ENCODE assay signal across 8 cellular contexts in the genomic region with DNA sequence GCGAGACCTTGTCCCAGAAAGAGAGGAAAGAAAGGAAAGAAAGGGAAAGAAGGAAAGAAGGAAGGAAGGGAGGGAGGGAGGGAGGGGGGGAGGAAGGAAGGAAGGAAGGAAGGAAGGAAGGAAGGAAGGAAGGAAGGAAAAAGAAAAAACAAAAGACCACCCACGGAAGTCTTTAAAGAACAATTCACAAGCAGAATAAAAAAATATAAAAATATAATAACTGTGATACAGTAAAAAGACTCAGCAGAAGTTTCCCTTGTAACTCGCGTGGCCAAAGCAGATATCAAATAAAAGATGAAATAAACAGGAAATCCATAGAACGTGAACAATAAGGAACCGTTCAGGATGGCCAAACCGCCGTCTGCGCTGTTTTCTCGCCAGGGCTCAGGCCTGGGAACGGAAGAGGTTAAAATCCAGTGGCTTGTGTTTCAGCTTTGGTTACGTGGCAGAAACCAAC. TPM values are rescaled to one million over a fixed set of nuclear protein-coding genes. Genes with fewer than 3 reads are reported as not detected.
A peak's percentile ranks its signal among the peaks of the same experiment; 100 is the strongest.
DNase-seq lines count a peak whose midpoint lies in the region; ATAC-seq and TF ChIP-seq lines count a peak whose summit lies in the region.

No MANE protein-coding gene starts in this region.

- no peak for ATAC-seq in right lobe of liver
- no peak for ATAC-seq in upper lobe of right lung
- no peak for ATAC-seq in HG03097 (IDR thresholded peaks at IDR 0.05; ENCODE audit: low FRiP score, unreplicated experiment)
- no peak for ATAC-seq in GM18870 (IDR thresholded peaks at IDR 0.05; ENCODE audit: unreplicated experiment)

- H3K4me1 ChIP-seq in right lobe of liver (peaks cover 0 to 28% (median 10%) of the 10 kb centered on the region in 4 donors), upper lobe of right lung (peaks cover 12% of the 10 kb centered on the region)

- no peaks in the 10 kb centered on the region for H3K9me3 ChIP-seq in right lobe of liver
- no peaks in the 10 kb centered on the region for H3K9me3 ChIP-seq in upper lobe of right lung

- DNase-seq in DMS53 treated with DMSO at 0.1 percent for 48 hours (lab: John Stamatoyannopoulos, UW; ENCODE audit: unreplicated experiment) (peak; percentile 51), LNCaP clone FGC (ENCODE audit: low read depth) (no peak), brain microvascular endothelial cell (no peak), right lobe of liver (peak in 1 of 3 donors; percentile 65), upper lobe of right lung (no peak), AG20443 (ENCODE audit: low spot score) (no peak)

- peak overlapping the region; percentile 99 for H3K27ac ChIP-seq in brain microvascular endothelial cell
- H3K27ac ChIP-seq in right lobe of liver = peak overlapping the region; percentile 93 to 95 (median 93)
- H3K27ac ChIP-seq in upper lobe of right lung = peak overlapping the region; percentile 95

- H3K27me3 ChIP-seq in brain microvascular endothelial cell (replicated peaks) (no peaks in the 10 kb centered on the region), right lobe of liver (no peaks in the 10 kb centered on the region), upper lobe of right lung (no peaks in the 10 kb centered on the region)

- no peak for TF ChIP-seq POLR2A in right lobe of liver (IDR thresholded peaks at IDR 0.05)

- TF ChIP-seq CTCF in LNCaP clone FGC (IDR thresholded peaks at IDR 0.05; ENCODE audit: control insufficient read depth, extremely low read depth, insufficient read depth) (no peak), brain microvascular endothelial cell (IDR thresholded peaks at IDR 0.05; ENCODE audit: low read depth, low read length, missing control alignments) (no peak), right lobe of liver (IDR thresholded peaks at IDR 0.05) (no peak), upper lobe of right lung (IDR thresholded peaks at IDR 0.05) (no peak)

- in situ Hi-C loops in brain microvascular endothelial cell (cut with HindIII; ENCODE audit: low pct_ligation_motif_present, low sequenced_read_pairs) = no loop called here

- 5% methylated on average over 12 of the region's 12 CpGs for WGBS in right lobe of liver (ENCODE audit: insufficient coverage, low coverage, low lambda C conversion rate, missing lambda C conversion rate)

- H3K4me3 ChIP-seq in LNCaP clone FGC (ENCODE audit: low read depth, low read length) (peak overlapping the region; percentile 61), brain microvascular endothelial cell (ENCODE audit: low read depth, low read length) (peak overlapping the region; percentile 73), right lobe of liver (peak overlapping the region; percentile 75 to 81 (median 78)), upper lobe of right lung (peak overlapping the region; percentile 85)

- H3K36me3 ChIP-seq in brain microvascular endothelial cell (replicated peaks) = no peaks in the 10 kb centered on the region
- H3K36me3 ChIP-seq in right lobe of liver = no peaks in the 10 kb centered on the region
- H3K36me3 ChIP-seq in upper lobe of right lung = no peaks in the 10 kb centered on the region

- intact Hi-C loops in right lobe of liver (cut with DNase I) = no loop called here
- intact Hi-C loops in upper lobe of right lung (cut with DNase I) = no loop called here

RNA-seq across cellular contexts. Expression of gene SLC1A4, which starts 1.2 kb away (rescaled TPM):
- 10 to 100 TPM in 4 of 6 experiments, 1 to 10 TPM in 2; 7.2 to 21.7 (median 12.4) TPM for total RNA-seq in right lobe of liver
- total RNA-seq in upper lobe of right lung = 12.2 TPM
